34 cellular contexts compared by ENCODE assay signal in the genomic region with DNA sequence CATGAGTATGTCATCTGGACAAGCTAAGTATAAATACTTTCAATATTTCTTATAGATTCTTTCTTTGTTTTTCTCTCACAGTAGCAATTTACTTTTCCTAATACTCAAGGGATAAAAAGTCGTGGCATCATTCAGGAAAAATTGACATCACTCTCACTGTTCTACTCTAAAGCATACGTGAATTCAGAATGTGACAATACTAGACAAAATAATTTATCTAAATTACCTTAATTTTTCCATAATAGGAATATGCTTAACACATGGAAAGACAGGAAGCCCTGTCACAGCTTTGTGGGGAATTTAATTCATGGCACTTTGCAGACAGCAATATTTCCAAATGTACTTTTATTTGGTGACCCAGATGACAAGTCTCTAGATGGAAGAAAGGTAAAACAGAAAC.
"Had no signal": no experiment of that assay in that cellular context is flagged by ENCODE, and none has a peak within 500 bp of the region (broad histone marks: within the 10 kb centered on the region; RNA-seq: fewer than 3 reads in every experiment).

No MANE protein-coding gene starts in this region.

- H3K27me3 ChIP-seq: MG63 had no signal

- DNase-seq: Karpas-422, Kasumi-1, MG63, MM.1S, MV-4-11, NCI-H1048, NCI-H1092, NCI-H1092 treated with DMSO at 0.1 percent for 48 hours, NCI-H1105, NCI-H1105 treated with DMSO at 0.1 percent for 48 hours, NCI-H1417, NCI-H1417 treated with DMSO at 0.1 percent for 48 hours, NCI-H1436, NCI-H1436 treated with DMSO at 0.1 percent for 48 hours, NCI-H146, NCI-H1694, NCI-H1694 treated with DMSO at 0.1 percent for 48 hours, NCI-H187, NCI-H187 treated with DMSO at 0.1 percent for 48 hours, NCI-H1930, NCI-H2029, NCI-H2029 treated with DMSO at 0.1 percent for 48 hours, NCI-H2081, NCI-H2081 treated with DMSO at 0.1 percent for 48 hours, NCI-H2107, NCI-H2171, NCI-H2171 treated with DMSO at 0.1 percent for 48 hours, NCI-H2227 treated with DMSO at 0.1 percent for 48 hours, NCI-H226, NCI-H345, NCI-H446, NCI-H446 treated with DMSO at 0.1 percent for 48 hours, NCI-H510A had no signal

- H3K36me3 ChIP-seq: MG63 had no signal

- H3K4me3 ChIP-seq: MG63 had no signal

- H3K9me3 ChIP-seq: MG63 had no signal

- H3K9ac ChIP-seq: KMS-11 had no signal

- H3K27ac ChIP-seq: KMS-11 had no signal

- H3K4me2 ChIP-seq: KMS-11 had no signal
